1 cellular context compared by ENCODE assay signal in genomic region chr4:26330946-26331345, GRCh38.
TF ChIP-seq lines count a peak whose summit lies in the region.

No MANE protein-coding gene starts in this region.

TF ChIP-seq in K562, 482 proteins besides CTCF, POLR2A, EP300 and RAD21 (continued from another document):
- TF ChIP-seq HMBOX1 (IDR thresholded peaks at IDR 0.05) (peak; percentile 43; the same call in 1 of the 2 replicates), MTF1 (CRISPR knock-in tag; IDR thresholded peaks at IDR 0.05; ENCODE audit: borderline replicate concordance) (no peak), E4F1 (CRISPR knock-in tag; IDR thresholded peaks at IDR 0.05; ENCODE audit: borderline replicate concordance) (no peak)
